In the genomic region with DNA sequence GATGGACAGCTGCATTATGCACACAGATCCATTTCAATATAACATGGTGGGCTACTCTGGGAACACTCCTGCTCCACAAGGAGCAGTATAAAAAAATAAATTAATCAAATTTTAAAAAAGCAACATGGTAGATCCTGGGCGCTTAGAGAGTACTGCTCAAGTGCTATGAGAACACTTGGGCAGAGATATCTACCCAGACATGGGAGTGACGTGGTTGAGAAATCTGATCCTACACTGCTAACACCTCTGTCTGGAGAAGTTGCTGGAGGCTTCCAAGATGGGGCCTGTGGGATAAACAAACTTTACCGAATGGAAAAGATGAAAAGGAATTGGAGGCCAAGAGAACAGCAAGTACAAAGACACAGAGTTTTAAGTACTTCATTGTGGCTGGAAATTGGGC, we compare ENCODE assay signal across 4 cellular contexts.
"Had no signal": no experiment of that assay in that cellular context is flagged by ENCODE, and none has a peak within 500 bp of the region (broad histone marks: within the 10 kb centered on the region; RNA-seq: fewer than 3 reads in every experiment).

No MANE protein-coding gene starts in this region.

- H3K4me1 Mint-ChIP-seq: GM23338 had no signal

- H3K9me3 Mint-ChIP-seq: GM23338, H9, IgD-negative memory B cell had no signal

- ATAC-seq: GM23338 had no signal

- H3K4me3 Mint-ChIP-seq: GM23338, H9, IgD-negative memory B cell had no signal

- H3K27ac Mint-ChIP-seq: GM23338, IgD-negative memory B cell had no signal

- H3K27me3 Mint-ChIP-seq: IgD-negative memory B cell had no signal

- H2AFZ ChIP-seq: GM23338 had no signal

- H3K4me3 ChIP-seq: GM23338 had no signal

- H3K4me2 ChIP-seq: GM23338 had no signal

- DNase-seq: H9, HCEC 1CT had no signal
